12 cellular contexts compared by ENCODE assay signal in the genomic region with DNA sequence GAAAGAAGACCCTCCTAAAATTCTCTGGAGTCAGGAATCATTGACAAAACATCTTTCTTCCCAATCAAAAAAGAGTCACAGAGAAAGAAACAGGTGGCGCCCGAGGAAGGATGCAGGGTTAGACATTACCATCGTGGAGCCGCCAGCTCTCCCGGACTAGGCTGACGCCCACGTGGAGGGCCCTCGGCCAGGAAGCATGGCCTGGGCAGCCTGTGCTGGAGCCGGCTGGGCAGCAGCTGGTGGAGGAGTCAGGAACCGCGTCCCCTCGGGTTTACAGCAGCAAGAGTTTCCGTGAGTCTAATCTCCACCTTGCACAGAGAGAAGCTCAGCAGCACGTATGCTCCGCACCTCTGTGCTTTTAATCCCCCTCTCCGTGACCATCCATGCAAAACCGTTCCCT.
DNase-seq lines count a peak whose midpoint lies in the region; ATAC-seq and TF ChIP-seq lines count a peak whose summit lies in the region.
"Had no signal": no experiment of that assay in that cellular context is flagged by ENCODE, and none has a peak within 500 bp of the region (broad histone marks: within the 10 kb centered on the region; RNA-seq: fewer than 3 reads in every experiment).

No MANE protein-coding gene starts in this region.

- no TSS peak for BruUV-seq in Panc1 (replicated peaks; lab: Mats Ljungman, UMichigan)

- H3K9me2 ChIP-seq in Karpas-422 (replicated peaks; ENCODE audit: insufficient read depth, low read length) = no peaks in the 10 kb centered on the region

- in situ Hi-C loops in Panc1 (cut with HindIII; ENCODE audit: low pct_unique_long_range_greater_than_20kb, low sequenced_read_pairs) = no loop called here

- H4K20me1 ChIP-seq in Karpas-422 (ENCODE audit: insufficient read depth, low read depth, low read length) = no peaks in the 10 kb centered on the region

- H3K27me3 ChIP-seq in Karpas-422 (ENCODE audit: low read length) (no peaks in the 10 kb centered on the region), Panc1 (ENCODE audit: control insufficient read depth, insufficient read depth, low read length) (peaks cover 3% of the 10 kb centered on the region; the same call in 1 of the 2 replicates), left ventricle myocardium inferior (ENCODE audit: low read depth) (peaks cover 55% of the 10 kb centered on the region)

- no peak overlapping the region for H3K4me3 ChIP-seq in Karpas-422 (ENCODE audit: low read length)
- H3K4me3 ChIP-seq in Panc1 (ENCODE audit: low read depth in 2 of 2, low read length in 2 of 2) = no peak overlapping the region
- H3K4me3 ChIP-seq in left ventricle myocardium inferior = no peak overlapping the region
- H3K4me3 ChIP-seq: prostate gland had no signal

- intact Hi-C loops in Panc1 (cut with micrococcal nuclease; ENCODE audit: unreplicated experiment) (loop anchor here (5.0 kb wide), 1 partner anchor 292 kb away; no protein-coding TSS in a partner anchor), left ventricle myocardium inferior (cut with micrococcal nuclease) (no loop called here)

- DNase-seq in Karpas-422 = no peak
- no peak for DNase-seq in Panc1 (ENCODE audit: low read depth, low spot score)
- peak; percentile 14 for DNase-seq in left ventricle myocardium inferior
- peak; percentile 56 for DNase-seq in retina
- DNase-seq in LoVo (ENCODE audit: low spot score) = no peak
- DNase-seq: activated CD4-positive, CD25-positive, alpha-beta regulatory T cell; NCI-H1694; SIG-M5 had no signal

- H3K79me2 ChIP-seq in Karpas-422 (ENCODE audit: low read length) = no peaks in the 10 kb centered on the region

- H3K27ac ChIP-seq in Karpas-422 (ENCODE audit: low read length) (peak overlapping the region; percentile 60), Panc1 (ENCODE audit: low read length) (no peak overlapping the region), left ventricle myocardium inferior (replicated peaks) (no peak overlapping the region)
- H3K27ac ChIP-seq: prostate gland had no signal

- POLR2A ChIA-PET in Panc1 (lab: Charles Lee) = no interaction called here

- ATAC-seq in Panc1 (peak; percentile 77; the same call in 1 of the 2 replicates), GM21737 (IDR thresholded peaks at IDR 0.05; ENCODE audit: unreplicated experiment) (no peak), GM21723 (IDR thresholded peaks at IDR 0.05; ENCODE audit: unreplicated experiment) (no peak), HG03520 (IDR thresholded peaks at IDR 0.05; ENCODE audit: unreplicated experiment) (no peak)

- H3K4me1 ChIP-seq in Karpas-422 (ENCODE audit: low read length) (peaks cover 36% of the 10 kb centered on the region), Panc1 (ENCODE audit: control insufficient read depth, insufficient read depth, low read length) (no peaks in the 10 kb centered on the region), left ventricle myocardium inferior (no peaks in the 10 kb centered on the region)

- CTCF ChIA-PET in Panc1 (lab: Charles Lee) = no interaction called here

- no peak overlapping the region for H3K9ac ChIP-seq in Karpas-422 (ENCODE audit: low read length)

- H3K9me3 ChIP-seq in Karpas-422 (ENCODE audit: low read length) (no peaks in the 10 kb centered on the region), Panc1 (ENCODE audit: control insufficient read depth, insufficient read depth, low read depth, low read length) (no peaks in the 10 kb centered on the region), left ventricle myocardium inferior (replicated peaks) (no peaks in the 10 kb centered on the region)
- H3K9me3 ChIP-seq: prostate gland had no signal

- TF ChIP-seq CTCF in Panc1 (IDR thresholded peaks at IDR 0.05) (no peak), left ventricle myocardium inferior (IDR thresholded peaks at IDR 0.05; ENCODE audit: borderline replicate concordance) (no peak)

- H3K36me3 ChIP-seq in Karpas-422 (ENCODE audit: insufficient read depth, low read length) = no peaks in the 10 kb centered on the region
- no peaks in the 10 kb centered on the region for H3K36me3 ChIP-seq in Panc1 (ENCODE audit: control insufficient read depth, insufficient read depth, low read length)
- no peaks in the 10 kb centered on the region for H3K36me3 ChIP-seq in left ventricle myocardium inferior
- H3K36me3 ChIP-seq: prostate gland had no signal

- H2AFZ ChIP-seq in Karpas-422 (ENCODE audit: low read length) = no peak overlapping the region

- no peak overlapping the region for H3K4me2 ChIP-seq in Karpas-422 (ENCODE audit: low read depth, low read length, poor library complexity, severe bottlenecking)

Comparison
In these comparisons a context has a peak if more than half of its experiments do, and no peak if none do; other contexts are left out.
1. DNase-seq: peak in left ventricle myocardium inferior (single experiment) and retina (single experiment); none in Karpas-422 (single experiment), Panc1 (single experiment) and LoVo (single experiment).